18 cellular contexts compared by ENCODE assay signal in genomic region chr9:88090151-88090581, GRCh38. TPM values are rescaled to one million over a fixed set of nuclear protein-coding genes. Genes with fewer than 3 reads are reported as not detected.
DNase-seq lines count a peak whose midpoint lies in the region; ATAC-seq and TF ChIP-seq lines count a peak whose summit lies in the region.
"Had no signal": no experiment of that assay in that cellular context is flagged by ENCODE, and none has a peak within 500 bp of the region (broad histone marks: within the 10 kb centered on the region; RNA-seq: fewer than 3 reads in every experiment).

No MANE protein-coding gene starts in this region.

- no TSS peak for BruUV-seq in MCF 10A (replicated peaks; lab: Mats Ljungman, UMichigan)
- BruUV-seq in mammary epithelial cell (replicated peaks; lab: Mats Ljungman, UMichigan) = no TSS peak

- H3K9me3 ChIP-seq in mammary epithelial cell (replicated peaks; ENCODE audit: insufficient read depth, low read length) (no peaks in the 10 kb centered on the region), cardiac muscle cell (ENCODE audit: low read depth) (no peaks in the 10 kb centered on the region), mesodermal cell (ENCODE audit: control insufficient read depth, low read length) (peaks cover 5% of the 10 kb centered on the region), gastrocnemius medialis (no peaks in the 10 kb centered on the region)
- H3K9me3 ChIP-seq: neutrophil had no signal

- H3K27me3 Mint-ChIP-seq in MCF 10A (ENCODE audit: insufficient read depth, unreplicated experiment) = no peaks in the 10 kb centered on the region

- no peak for TF ChIP-seq POLR2A in gastrocnemius medialis (IDR thresholded peaks at IDR 0.05)

- no peaks in the 10 kb centered on the region for H4K20me1 ChIP-seq in mammary epithelial cell (ENCODE audit: insufficient read depth, low read length)

- H3K4me3 ChIP-seq in mammary epithelial cell (replicated peaks in 1 of 3; ENCODE audit: insufficient read depth in 1 of 3, low read depth in 2 of 3, low read length in 3 of 3) (no peak overlapping the region), cardiac muscle cell (no peak overlapping the region), mesodermal cell (ENCODE audit: extremely low read depth, insufficient read depth, low read length, poor library complexity, severe bottlenecking) (no peak overlapping the region), gastrocnemius medialis (no peak overlapping the region)

- H3K36me3 ChIP-seq in mammary epithelial cell (ENCODE audit: insufficient read depth, low read length) = no peaks in the 10 kb centered on the region
- H3K36me3 ChIP-seq in cardiac muscle cell = no peaks in the 10 kb centered on the region
- H3K36me3 ChIP-seq in mesodermal cell (ENCODE audit: control insufficient read depth, insufficient read depth, low read length) = no peaks in the 10 kb centered on the region
- H3K36me3 ChIP-seq in gastrocnemius medialis = no peaks in the 10 kb centered on the region
- H3K36me3 ChIP-seq: neutrophil had no signal

- POLR2A ChIA-PET in MCF 10A (lab: Yijun Ruan, JAX) (no interaction called here), RWPE1 (lab: Yijun Ruan, JAX; ENCODE audit: low non-redundant PET) (no interaction called here)

- no peaks in the 10 kb centered on the region for H3K36me3 Mint-ChIP-seq in MCF 10A (ENCODE audit: insufficient read depth, unreplicated experiment)
- H3K36me3 Mint-ChIP-seq: CD14-positive monocyte, memory B cell had no signal

- DNase-seq in MCF 10A (ENCODE audit: unreplicated experiment) (peak; percentile 26), mammary epithelial cell (no peak), cardiac muscle cell (ENCODE audit: low read depth in 1 of 2, low spot score in 1 of 2) (peak; percentile 66 to 92), gastrocnemius medialis (no peak), RWPE1 (ENCODE audit: low spot score) (no peak), NCI-H1105 (lab: John Stamatoyannopoulos, UW) (no peak)
- DNase-seq: activated naive CD4-positive, alpha-beta T cell treated with anti-CD3 and anti-CD28 coated beads, Interleukin-2, amount 50 U/mL, for 16 hours; foreskin fibroblast; stimulated activated CD4-positive, alpha-beta T cell treated with anti-CD3 and anti-CD28 coated beads, Interleukin-4, amount 100 ng/mL, for 1 hour; stimulated activated CD8-positive, alpha-beta memory T cell treated with anti-CD3 and anti-CD28 coated beads, Interleukin-4, amount 100 ng/mL, for 48 hours; SW 1271 had no signal

- H3K27ac Mint-ChIP-seq in MCF 10A (ENCODE audit: low read depth, unreplicated experiment) = no peak overlapping the region
- H3K27ac Mint-ChIP-seq: CD14-positive monocyte, memory B cell had no signal

- no peak overlapping the region for H3K9ac ChIP-seq in mammary epithelial cell (ENCODE audit: insufficient read depth, low read length)

- H2AFZ ChIP-seq in mammary epithelial cell (ENCODE audit: low read depth, low read length) = no peak overlapping the region

- H3K4me1 Mint-ChIP-seq in MCF 10A (ENCODE audit: insufficient read depth, unreplicated experiment) = no peaks in the 10 kb centered on the region
- H3K4me1 Mint-ChIP-seq: central memory CD8-positive, alpha-beta T cell had no signal

- WGBS in mammary epithelial cell (ENCODE audit: low coverage, missing lambda C conversion rate) = 48% methylated on average over 4 of the region's 4 CpGs
- WGBS in mesodermal cell (ENCODE audit: insufficient coverage in 2 of 2), 2 experiments = 42 to 67% methylated on average over 2 to 4 of the region's 4 CpGs

- H3K4me2 ChIP-seq in mammary epithelial cell (ENCODE audit: insufficient read depth, low read depth, low read length) = no peak overlapping the region

- no peak for ATAC-seq in gastrocnemius medialis
- ATAC-seq in GM18519 (IDR thresholded peaks at IDR 0.05; ENCODE audit: low FRiP score, unreplicated experiment) = no peak

- H3K4me1 ChIP-seq in mammary epithelial cell (ENCODE audit: insufficient read depth, low read length) = no peaks in the 10 kb centered on the region
- H3K4me1 ChIP-seq in cardiac muscle cell (ENCODE audit: low read depth) = peaks cover 23% of the 10 kb centered on the region
- peaks cover 19% of the 10 kb centered on the region for H3K4me1 ChIP-seq in mesodermal cell (ENCODE audit: control insufficient read depth, insufficient read depth, low read length, poor library complexity, severe bottlenecking)
- H3K4me1 ChIP-seq in gastrocnemius medialis = no peaks in the 10 kb centered on the region

- H3K9me3 Mint-ChIP-seq in MCF 10A (ENCODE audit: unreplicated experiment) = no peaks in the 10 kb centered on the region
- H3K9me3 Mint-ChIP-seq: central memory CD8-positive, alpha-beta T cell; memory B cell had no signal

- no peak overlapping the region for H3K4me3 Mint-ChIP-seq in MCF 10A (ENCODE audit: unreplicated experiment)
- H3K4me3 Mint-ChIP-seq: CD14-positive monocyte; central memory CD8-positive, alpha-beta T cell; memory B cell had no signal

- dilution Hi-C loops in mammary epithelial cell (cut with HindIII; ENCODE audit: low sequenced_read_pairs) = loop anchor here (25.0 kb wide), 1 partner anchor 97 kb away; no protein-coding TSS in a partner anchor

- H3K79me2 ChIP-seq in mammary epithelial cell (ENCODE audit: insufficient read depth, low read length) = no peaks in the 10 kb centered on the region

- CTCF ChIA-PET in MCF 10A (lab: Yijun Ruan, JAX) = no interaction called here
- CTCF ChIA-PET in mammary epithelial cell (lab: Charles Lee; ENCODE audit: low non-redundant PET) = no interaction called here
- CTCF ChIA-PET in RWPE1 (lab: Yijun Ruan, JAX) = no interaction called here

- in situ Hi-C loops in mammary epithelial cell (cut with MboI; ENCODE audit: low sequenced_read_pairs in 2 of 2) (no loop called here), gastrocnemius medialis (cut with MboI; ENCODE audit: low sequenced_read_pairs in 4 of 4) (no loop called here)

- TF ChIP-seq CTCF in MCF 10A (IDR thresholded peaks at IDR 0.05; ENCODE audit: unreplicated experiment) (no peak), mammary epithelial cell (conservative IDR thresholded peaks at IDR 0.05 in 1 of 2, IDR thresholded peaks at IDR 0.05 in 1 of 2; ENCODE audit: extremely low read depth in 1 of 2, insufficient read depth in 1 of 2, low read depth in 1 of 2, low read length in 2 of 2) (no peak), cardiac muscle cell (IDR thresholded peaks at IDR 0.05; ENCODE audit: low read depth, low read length) (no peak), gastrocnemius medialis (IDR thresholded peaks at IDR 0.05 in 4 of 5, conservative IDR thresholded peaks at IDR 0.05 in 1 of 5) (no peak), RWPE1 (conservative IDR thresholded peaks at IDR 0.05; ENCODE audit: low read depth) (no peak)

- H3K27me3 ChIP-seq in mammary epithelial cell (ENCODE audit: insufficient read depth, low read length) (no peaks in the 10 kb centered on the region), cardiac muscle cell (no peaks in the 10 kb centered on the region), gastrocnemius medialis (no peaks in the 10 kb centered on the region)
- H3K27me3 ChIP-seq: neutrophil had no signal

- H3K27ac ChIP-seq in mammary epithelial cell (ENCODE audit: insufficient read depth, low read depth, low read length) (no peak overlapping the region), cardiac muscle cell (peak overlapping the region; percentile 72), mesodermal cell (ENCODE audit: low read depth, low read length, severe bottlenecking) (peak overlapping the region; percentile 41), gastrocnemius medialis (no peak overlapping the region), RWPE1 (no peak overlapping the region)
- H3K27ac ChIP-seq: neutrophil had no signal

- intact Hi-C loops in MCF 10A (cut with micrococcal nuclease) (no loop called here), mammary epithelial cell (cut with micrococcal nuclease) (no loop called here), gastrocnemius medialis (cut with DNase I; ENCODE audit: low total_unique reads) (no loop called here)

RNA-seq across cellular contexts. Expression of gene SPATA31C2, which starts 48.1 kb away (rescaled TPM):
- not detected in 2 replicates for total RNA-seq in MCF 10A (2022)
- not detected for total RNA-seq in mammary epithelial cell
- not detected for polyA plus RNA-seq in mammary epithelial cell
- polyA minus RNA-seq in mammary epithelial cell = not detected
- not detected in 2 replicates for total RNA-seq in cardiac muscle cell
- not detected in 2 replicates for polyA plus RNA-seq in cardiac muscle cell
- 0.11 TPM for polyA plus RNA-seq in mesodermal cell (2013, experiment 1 of 2)
- polyA plus RNA-seq in mesodermal cell (2013, experiment 2 of 2) = 0.25 TPM
- not detected for total RNA-seq in gastrocnemius medialis
- total RNA-seq: A172 had no signal
- polyA plus RNA-seq: CD14-positive monocyte had no signal

Comparison
In these comparisons a context has a peak if more than half of its experiments do, and no peak if none do; other contexts are left out.
1. DNase-seq: peak in MCF 10A (single experiment) and cardiac muscle cell (2 of 2); none in mammary epithelial cell (single experiment), gastrocnemius medialis (0 of 2), RWPE1 (single experiment) and NCI-H1105 (single experiment).
2. H3K27ac ChIP-seq: peak in cardiac muscle cell (single experiment) and mesodermal cell (single experiment); none in mammary epithelial cell (single experiment), gastrocnemius medialis (0 of 4) and RWPE1 (single experiment).